Comparison of ENCODE assay signal across 1 cellular context in genomic region chr12:47870175-47870781, GRCh38.
TF ChIP-seq lines count a peak whose summit lies in the region.

No MANE protein-coding gene starts in this region.

TF ChIP-seq in HepG2, 621 proteins besides CTCF, POLR2A, EP300 and RAD21 (continued from another document):
- TF ChIP-seq NR2C2 (CRISPR knock-in tag; IDR thresholded peaks at IDR 0.05; ENCODE audit: borderline replicate concordance) (peak; percentile 11; the same call in 1 of the 2 replicates), MXD3 (CRISPR knock-in tag; IDR thresholded peaks at IDR 0.05) (no peak), PRDM10 (CRISPR knock-in tag; IDR thresholded peaks at IDR 0.05; ENCODE audit: low read depth) (0 out of 2 replicates have a peak, but pooled peaks have one; percentile 32), ZNF776 (CRISPR knock-in tag; IDR thresholded peaks at IDR 0.05) (no peak), THAP11 (CRISPR knock-in tag; IDR thresholded peaks at IDR 0.05) (0 out of 2 replicates have a peak, but pooled peaks have one; percentile 20)
